1 cellular context compared by ENCODE assay signal in the genomic region with DNA sequence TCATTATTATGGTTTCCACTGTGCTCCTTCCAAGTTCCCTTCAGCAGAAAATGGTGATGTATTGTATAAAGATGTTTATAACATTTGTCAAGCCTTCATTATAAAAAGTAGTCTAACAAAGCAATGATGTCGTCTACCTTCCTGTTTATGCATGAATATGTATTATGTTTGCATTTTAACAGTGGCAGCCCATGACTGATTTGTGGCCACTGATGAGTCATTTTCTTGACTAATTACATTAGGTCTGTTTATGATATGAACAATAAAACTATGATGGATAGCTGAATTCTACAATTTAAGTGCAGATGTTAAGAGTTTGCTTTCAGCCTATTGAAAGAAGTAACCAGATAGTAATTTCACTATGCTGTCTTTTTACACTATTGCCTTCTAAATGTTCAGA.
TF ChIP-seq lines count a peak whose summit lies in the region.

No MANE protein-coding gene starts in this region.

TF ChIP-seq in WTC11, 78 proteins besides CTCF, POLR2A, EP300 and RAD21 (continued from another document):
- TF ChIP-seq, protein P1, sequence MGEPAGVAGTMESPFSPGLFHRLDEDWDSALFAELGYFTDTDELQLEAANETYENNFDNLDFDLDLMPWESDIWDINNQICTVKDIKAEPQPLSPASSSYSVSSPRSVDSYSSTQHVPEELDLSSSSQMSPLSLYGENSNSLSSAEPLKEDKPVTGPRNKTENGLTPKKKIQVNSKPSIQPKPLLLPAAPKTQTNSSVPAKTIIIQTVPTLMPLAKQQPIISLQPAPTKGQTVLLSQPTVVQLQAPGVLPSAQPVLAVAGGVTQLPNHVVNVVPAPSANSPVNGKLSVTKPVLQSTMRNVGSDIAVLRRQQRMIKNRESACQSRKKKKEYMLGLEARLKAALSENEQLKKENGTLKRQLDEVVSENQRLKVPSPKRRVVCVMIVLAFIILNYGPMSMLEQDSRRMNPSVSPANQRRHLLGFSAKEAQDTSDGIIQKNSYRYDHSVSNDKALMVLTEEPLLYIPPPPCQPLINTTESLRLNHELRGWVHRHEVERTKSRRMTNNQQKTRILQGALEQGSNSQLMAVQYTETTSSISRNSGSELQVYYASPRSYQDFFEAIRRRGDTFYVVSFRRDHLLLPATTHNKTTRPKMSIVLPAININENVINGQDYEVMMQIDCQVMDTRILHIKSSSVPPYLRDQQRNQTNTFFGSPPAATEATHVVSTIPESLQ (CRISPR knock-in tag; IDR thresholded peaks at IDR 0.05), result no peak
- TF ChIP-seq ESRRA (CRISPR knock-in tag; IDR thresholded peaks at IDR 0.05; ENCODE audit: borderline replicate concordance) (no peak), JAZF1 (CRISPR knock-in tag; IDR thresholded peaks at IDR 0.05) (no peak), AFF4 (CRISPR knock-in tag; IDR thresholded peaks at IDR 0.05; ENCODE audit: borderline replicate concordance) (no peak), PREB (CRISPR knock-in tag; IDR thresholded peaks at IDR 0.05; ENCODE audit: borderline replicate concordance) (no peak), ETV6 (CRISPR knock-in tag; IDR thresholded peaks at IDR 0.05) (no peak)
